In genomic region chr3:32673730-32674129, GRCh38 we compare ENCODE assay signal across 2 cellular contexts.
TF ChIP-seq lines count a peak whose summit lies in the region.

No MANE protein-coding gene starts in this region.

TF ChIP-seq in WTC11, 78 proteins besides CTCF, POLR2A, EP300 and RAD21:
- TF ChIP-seq NFYB (CRISPR knock-in tag; conservative IDR thresholded peaks at IDR 0.05; ENCODE audit: low read depth), result peak; percentile 62

TF ChIP-seq in HepG2, 621 proteins besides CTCF, POLR2A, EP300 and RAD21:
- TF ChIP-seq NFYC (CRISPR knock-in tag; IDR thresholded peaks at IDR 0.05), result peak; percentile 61
- TF ChIP-seq ZMYM4 (CRISPR knock-in tag; IDR thresholded peaks at IDR 0.05), result peak; percentile 48; the same call in 1 of the 2 replicates
- peak; percentile 67 for TF ChIP-seq NFYB (CRISPR knock-in tag; IDR thresholded peaks at IDR 0.05)
